Comparison of ENCODE assay signal across 17 cellular contexts in genomic region chr10:113603057-113603777, GRCh38. TPM values are rescaled to one million over a fixed set of nuclear protein-coding genes. Genes with fewer than 3 reads are reported as not detected.
A peak's percentile ranks its signal among the peaks of the same experiment; 100 is the strongest.
DNase-seq lines count a peak whose midpoint lies in the region; ATAC-seq, FAIRE-seq and TF ChIP-seq lines count a peak whose summit lies in the region.
"Had no signal": no experiment of that assay in that cellular context is flagged by ENCODE, and none has a peak within 500 bp of the region (broad histone marks: within the 10 kb centered on the region; RNA-seq: fewer than 3 reads in every experiment).

No MANE protein-coding gene starts in this region.

- H3K79me1 ChIP-seq in neuronal stem cell (ENCODE audit: low read depth, low read length) = no peaks in the 10 kb centered on the region

- DNase-seq in bronchial epithelial cell (ENCODE audit: low read depth) = no peak
- DNase-seq in left ventricle myocardium inferior = no peak
- DNase-seq in neuronal stem cell (ENCODE audit: low spot score) = no peak
- no peak for DNase-seq in upper lobe of right lung
- no peak for DNase-seq in superior temporal gyrus (ENCODE audit: extremely low spot score)
- no peak for DNase-seq in putamen (ENCODE audit: low spot score)
- DNase-seq: BE2C; CD4-positive, alpha-beta memory T cell; DMS79; H7 had no signal

- no peak overlapping the region for H3K9ac ChIP-seq in neuronal stem cell (ENCODE audit: low read depth, low read length, poor library complexity)

- H4K91ac ChIP-seq in neuronal stem cell (ENCODE audit: low read depth, low read length, poor library complexity) = no peak overlapping the region

- intact Hi-C loops in left ventricle myocardium inferior (cut with micrococcal nuclease) (no loop called here), upper lobe of right lung (cut with DNase I) (no loop called here)

- H2BK12ac ChIP-seq in neuronal stem cell (ENCODE audit: low read length) = no peak overlapping the region

- H3K27me3 ChIP-seq in bronchial epithelial cell (ENCODE audit: control insufficient read depth, insufficient read depth, low read length) (no peaks in the 10 kb centered on the region), left ventricle myocardium inferior (ENCODE audit: low read depth) (no peaks in the 10 kb centered on the region), neuronal stem cell (ENCODE audit: control insufficient read depth in 3 of 3, insufficient read depth in 3 of 3, low read depth in 1 of 3, low read length in 3 of 3) (no peaks in the 10 kb centered on the region), upper lobe of right lung (peaks cover 13% of the 10 kb centered on the region)
- H3K27me3 ChIP-seq: BE2C had no signal

- H3K14ac ChIP-seq in neuronal stem cell (ENCODE audit: low read length) = no peak overlapping the region

- H2BK15ac ChIP-seq in neuronal stem cell (ENCODE audit: low read length) = peak overlapping the region; percentile 49

- no CpG with 5 or more reads among the region's 13 CpGs for WGBS in neuronal stem cell (ENCODE audit: extremely low coverage in 2 of 2, insufficient read length in 2 of 2, insufficient replicate concordance in 1 of 2), 2 donors

- no peak overlapping the region for H2BK5ac ChIP-seq in neuronal stem cell (ENCODE audit: low read length)

- H3K4me1 ChIP-seq in left ventricle myocardium inferior (peaks cover 46% of the 10 kb centered on the region), neuronal stem cell (ENCODE audit: control insufficient read depth in 2 of 2, insufficient read depth in 1 of 2, low read depth in 1 of 2, low read length in 2 of 2) (no peaks in the 10 kb centered on the region), upper lobe of right lung (no peaks in the 10 kb centered on the region)
- H3K4me1 ChIP-seq: A549, BE2C had no signal

- H3K27ac ChIP-seq in left ventricle myocardium inferior (replicated peaks) = peak overlapping the region; percentile 73
- no peak overlapping the region for H3K27ac ChIP-seq in neuronal stem cell (replicated peaks; ENCODE audit: low read length)
- H3K27ac ChIP-seq in upper lobe of right lung = no peak overlapping the region
- H3K27ac ChIP-seq: A549, C4-2B had no signal

- H3K9me3 ChIP-seq in left ventricle myocardium inferior (replicated peaks) = no peaks in the 10 kb centered on the region
- no peaks in the 10 kb centered on the region for H3K9me3 ChIP-seq in neuronal stem cell (replicated peaks in 1 of 2; ENCODE audit: control insufficient read depth in 2 of 2, insufficient read depth in 1 of 2, low read depth in 1 of 2, low read length in 2 of 2)
- H3K9me3 ChIP-seq in upper lobe of right lung = no peaks in the 10 kb centered on the region
- H3K9me3 ChIP-seq: BE2C had no signal

- H4K8ac ChIP-seq in neuronal stem cell (ENCODE audit: low read depth, low read length) = no peak overlapping the region

- H2BK120ac ChIP-seq in neuronal stem cell (ENCODE audit: low read depth, low read length) = no peak overlapping the region

- H3K36me3 ChIP-seq in bronchial epithelial cell (ENCODE audit: control insufficient read depth, insufficient read depth, low read length) = no peaks in the 10 kb centered on the region
- peaks cover 45% of the 10 kb centered on the region for H3K36me3 ChIP-seq in left ventricle myocardium inferior
- no peaks in the 10 kb centered on the region for H3K36me3 ChIP-seq in neuronal stem cell (replicated peaks in 1 of 2; ENCODE audit: control insufficient read depth in 2 of 2, insufficient read depth in 2 of 2, low read length in 2 of 2)
- H3K36me3 ChIP-seq in upper lobe of right lung = no peaks in the 10 kb centered on the region
- H3K36me3 ChIP-seq: BE2C had no signal

- H3K4me3 ChIP-seq in bronchial epithelial cell (ENCODE audit: low read depth, low read length) (no peak overlapping the region), left ventricle myocardium inferior (no peak overlapping the region), neuronal stem cell (ENCODE audit: low read length in 2 of 2) (no peak overlapping the region), upper lobe of right lung (no peak overlapping the region)
- H3K4me3 ChIP-seq: A549, GM23338 had no signal

- TF ChIP-seq CTCF in bronchial epithelial cell (IDR thresholded peaks at IDR 0.05; ENCODE audit: insufficient read depth, low read length, severe bottlenecking) (no peak), left ventricle myocardium inferior (IDR thresholded peaks at IDR 0.05; ENCODE audit: borderline replicate concordance) (no peak), upper lobe of right lung (IDR thresholded peaks at IDR 0.05) (no peak)

- no peak overlapping the region for H3K4ac ChIP-seq in neuronal stem cell (ENCODE audit: low read length)

- peak; percentile 37 for ATAC-seq in upper lobe of right lung
- ATAC-seq: A549, GM23338 had no signal

- peak overlapping the region; percentile 32 for H2AK5ac ChIP-seq in neuronal stem cell (ENCODE audit: low read depth, low read length)

- peak overlapping the region; percentile 39 for H3K18ac ChIP-seq in neuronal stem cell (ENCODE audit: low read length)

- H3K23ac ChIP-seq in neuronal stem cell (ENCODE audit: low read depth, low read length, poor library complexity) = peak overlapping the region; percentile 23

- FAIRE-seq in bronchial epithelial cell (lab: Jason Lieb, UNC) = peak; percentile 60
- FAIRE-seq: A549, GM12891 had no signal

- H2AFZ ChIP-seq in neuronal stem cell (ENCODE audit: low read length) = no peak overlapping the region
- H2AFZ ChIP-seq: GM23338 had no signal

- H3K4me2 ChIP-seq in neuronal stem cell (ENCODE audit: insufficient read depth, low read length, poor library complexity, severe bottlenecking) = no peak overlapping the region
- H3K4me2 ChIP-seq: A549, GM23338 had no signal

RNA-seq across cellular contexts. Expression of gene HABP2, which starts 50.4 kb away (rescaled TPM):
- total RNA-seq in bronchial epithelial cell (not detected in 2 replicates), left ventricle myocardium inferior (not detected), upper lobe of right lung (3.6 TPM)
- polyA plus RNA-seq in neuronal stem cell (2013, experiment 1 of 2) = not detected
- polyA plus RNA-seq in neuronal stem cell (2013, experiment 2 of 2) = not detected
- total RNA-seq: CD4-positive, alpha-beta memory T cell; G401; GM23338; H7; HT-29 had no signal
- polyA plus RNA-seq: AG04450; CD4-positive, alpha-beta memory T cell; GM23338 had no signal
